ENCODE assay signal across 14 cellular contexts in the genomic region with DNA sequence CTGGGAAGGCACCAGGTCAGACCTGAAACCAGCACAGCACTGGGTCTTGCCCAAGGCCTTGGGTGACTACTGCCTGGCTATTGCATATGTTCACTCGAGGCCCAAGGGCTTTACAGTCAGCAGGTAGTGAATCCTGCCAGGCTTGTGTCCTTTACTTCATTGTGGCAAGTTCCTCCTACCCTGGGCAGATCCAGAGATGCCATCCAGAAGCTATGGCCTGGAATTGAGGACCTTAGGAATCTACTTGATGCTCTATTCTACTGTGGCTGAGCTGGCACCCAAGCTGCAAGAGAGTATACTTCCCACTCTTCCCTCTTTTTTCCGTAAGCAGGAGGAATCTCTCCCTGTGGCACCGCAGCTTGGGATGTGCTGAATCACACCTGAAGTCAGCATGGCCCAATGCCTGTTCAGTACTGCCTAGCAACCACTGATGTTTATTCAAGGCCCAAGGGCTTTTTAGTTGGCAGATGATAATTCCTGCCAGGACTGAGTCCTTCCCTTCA.
DNase-seq lines count a peak whose midpoint lies in the region; ATAC-seq and TF ChIP-seq lines count a peak whose summit lies in the region.
"Had no signal": no experiment of that assay in that cellular context is flagged by ENCODE, and none has a peak within 500 bp of the region (broad histone marks: within the 10 kb centered on the region; RNA-seq: fewer than 3 reads in every experiment).

No MANE protein-coding gene starts in this region.

- H3K36me3 ChIP-seq in PC-9 (ENCODE audit: low read depth) (no peaks in the 10 kb centered on the region), thyroid gland (no peaks in the 10 kb centered on the region), right atrium auricular region (no peaks in the 10 kb centered on the region)

- H3K4me1 ChIP-seq in PC-9 (replicated peaks; ENCODE audit: insufficient read depth) (peaks cover 21% of the 10 kb centered on the region), thyroid gland (no peaks in the 10 kb centered on the region), right atrium auricular region (no peaks in the 10 kb centered on the region)

- 56 to 62% methylated on average over 3 of the region's 3 CpGs for WGBS in thyroid gland, 2 donors

- H3K27ac ChIP-seq in PC-9 = peak overlapping the region; percentile 82
- no peak overlapping the region for H3K27ac ChIP-seq in thyroid gland
- no peak overlapping the region for H3K27ac ChIP-seq in right atrium auricular region

- H3F3A ChIP-seq in PC-9 (ENCODE audit: insufficient read depth, low read depth) = peaks cover 19% of the 10 kb centered on the region; the same call in 1 of the 2 replicates

- TF ChIP-seq CTCF in PC-9 (conservative IDR thresholded peaks at IDR 0.05) = no peak
- no peak for TF ChIP-seq CTCF in thyroid gland (IDR thresholded peaks at IDR 0.05)
- no peak for TF ChIP-seq CTCF in right atrium auricular region (IDR thresholded peaks at IDR 0.05)

- H3K27me3 ChIP-seq in PC-9 (ENCODE audit: insufficient read depth, low read depth) = no peaks in the 10 kb centered on the region
- H3K27me3 ChIP-seq in thyroid gland = no peaks in the 10 kb centered on the region
- H3K27me3 ChIP-seq in right atrium auricular region = no peaks in the 10 kb centered on the region

- ATAC-seq in HG02759 (IDR thresholded peaks at IDR 0.05; ENCODE audit: unreplicated experiment) = no peak

- H4K20me1 ChIP-seq in PC-9 (ENCODE audit: insufficient read depth) = no peaks in the 10 kb centered on the region

- H3K9me3 ChIP-seq in PC-9 (ENCODE audit: insufficient read depth, low read depth) = no peaks in the 10 kb centered on the region; the same call in 1 of the 2 replicates
- no peaks in the 10 kb centered on the region for H3K9me3 ChIP-seq in thyroid gland
- H3K9me3 ChIP-seq in right atrium auricular region = peaks cover 0 to 3% of the 10 kb centered on the region in 2 donors

- intact Hi-C loops in PC-9 (cut with micrococcal nuclease; ENCODE audit: unreplicated experiment) = loop anchor here (1.0 kb wide), 1 partner anchor 206 kb away; no protein-coding TSS in a partner anchor
- intact Hi-C loops in thyroid gland (cut with DNase I) = no loop called here

- H3K9me2 ChIP-seq in PC-9 (ENCODE audit: insufficient read depth) = no peaks in the 10 kb centered on the region

- no TSS peak for BruUV-seq in PC-9 (replicated peaks; lab: Mats Ljungman, UMichigan)

- peak overlapping the region; percentile 42 for H3K4me2 ChIP-seq in PC-9

- H2AFZ ChIP-seq in PC-9 = 0 out of 2 replicates have a peak overlapping the region, but pooled peaks have one; percentile 15

- TF ChIP-seq POLR2A in thyroid gland (IDR thresholded peaks at IDR 0.05) = no peak

- H3K4me3 ChIP-seq in PC-9 (no peak overlapping the region), thyroid gland (replicated peaks in 1 of 3) (no peak overlapping the region), right atrium auricular region (no peak overlapping the region)

- H3K79me2 ChIP-seq in PC-9 (ENCODE audit: low read depth) = no peaks in the 10 kb centered on the region

- peak; percentile 5 for DNase-seq in NCI-H748 (lab: John Stamatoyannopoulos, UW; ENCODE audit: unreplicated experiment)
- no peak for DNase-seq in NCI-H748 treated with DMSO at 0.1 percent for 48 hours (lab: John Stamatoyannopoulos, UW)
- DNase-seq in PC-9 = peak; percentile 67 to 92
- peak; percentile 36 for DNase-seq in fibroblast of peridontal ligament (ENCODE audit: extremely low read depth)
- peak; percentile 26 to 33 for DNase-seq in thyroid gland
- no peak for DNase-seq in NCI-H1930 (lab: John Stamatoyannopoulos, UW)
- DNase-seq in right atrium auricular region (ENCODE audit: low spot score) = no peak
- DNase-seq: activated CD4-positive, alpha-beta T cell treated with anti-CD3 and anti-CD28 coated beads, Interleukin-2, amount 50 U/mL, for 4 hours; activated gamma-delta T cell treated with Interleukin-2 at 50 U/mL for 16 hours; erythroblast; midbrain; NCI-H2081 treated with DMSO at 0.1 percent for 48 hours; OCI-M1 had no signal

- POLR2A ChIA-PET in PC-9 (lab: Charles Lee; ENCODE audit: unreplicated experiment) = interaction anchor here (0.7 kb wide), 1 partner anchor 489 kb away, joined by 3 read pairs; no protein-coding TSS in a partner anchor

- CTCF ChIA-PET in PC-9 (lab: Charles Lee) = no interaction called here

Comparison
In these comparisons a context has a peak if more than half of its experiments do, and no peak if none do; other contexts are left out.
1. DNase-seq: peak in NCI-H748 (single experiment), PC-9 (2 of 2), fibroblast of peridontal ligament (single experiment) and thyroid gland (2 of 2); none in NCI-H748 treated with DMSO at 0.1 percent for 48 hours (single experiment), NCI-H1930 (0 of 2) and right atrium auricular region (single experiment).